In genomic region chr3:143970773-143971366, GRCh38 we compare ENCODE assay signal across 8 cellular contexts. TPM values are rescaled to one million over a fixed set of nuclear protein-coding genes. Genes with fewer than 3 reads are reported as not detected.
A peak's percentile ranks its signal among the peaks of the same experiment; 100 is the strongest.
DNase-seq lines count a peak whose midpoint lies in the region; ATAC-seq and TF ChIP-seq lines count a peak whose summit lies in the region.

No MANE protein-coding gene starts in this region.

- DNase-seq in BE2C (peak; percentile 66), RKO (ENCODE audit: low spot score) (peak; percentile 78), head of caudate nucleus (peak in 41 of 42 donors; percentile 7 to 75 (median 51)), ovary (peak; percentile 46 to 72 (median 65)), tibial nerve (ENCODE audit: low spot score in 2 of 2) (peak in 1 of 2 donors; percentile 18)
- peak; percentile 57 for DNase-seq in activated naive CD4-positive, alpha-beta T cell treated with anti-CD3 and anti-CD28 coated beads for 36 hours

- peak overlapping the region; percentile 90 to 98 for H3K27ac ChIP-seq in ovary
- peak overlapping the region; percentile 94 to 100 (median 96) for H3K27ac ChIP-seq in tibial nerve

- H3K4me3 Mint-ChIP-seq in activated naive CD4-positive, alpha-beta T cell treated with anti-CD3 and anti-CD28 coated beads for 36 hours, result peak overlapping the region; percentile 94

- H3K27me3 ChIP-seq in BE2C (peaks cover 47% of the 10 kb centered on the region), ovary (no peaks in the 10 kb centered on the region), tibial nerve (no peaks in the 10 kb centered on the region)

- no peak for TF ChIP-seq POLR2A in ovary (IDR thresholded peaks at IDR 0.05)
- TF ChIP-seq POLR2A in tibial nerve (IDR thresholded peaks at IDR 0.05), result peak; percentile 13 to 18

- H3K36me3 Mint-ChIP-seq in activated naive CD4-positive, alpha-beta T cell treated with anti-CD3 and anti-CD28 coated beads for 36 hours (ENCODE audit: low read depth), result no peaks in the 10 kb centered on the region

- intact Hi-C loops in activated naive CD4-positive, alpha-beta T cell treated with anti-CD3 and anti-CD28 coated beads for 36 hours (cut with micrococcal nuclease), result loop anchor here (1.0 to 10.0 kb wide), 13 partner anchors 62 to 1826 kb away; partner anchors contain the start of genes CHST2, SLC9A9, TFDP2 and TRPC1
- intact Hi-C loops in head of caudate nucleus (cut with DNase I) (loop anchor here (5.0 kb wide), 1 partner anchor 61 kb away; no protein-coding TSS in a partner anchor), ovary (cut with DNase I) (no loop called here)

- ATAC-seq in GM19328 (IDR thresholded peaks at IDR 0.05; ENCODE audit: unreplicated experiment) (peak; percentile 16), HG03439 (IDR thresholded peaks at IDR 0.05; ENCODE audit: unreplicated experiment) (peak; percentile 26)

- H3K4me3 ChIP-seq in BE2C (ENCODE audit: low read depth, low read length), result peak overlapping the region; percentile 72
- peak overlapping the region; percentile 91 for H3K4me3 ChIP-seq in ovary
- H3K4me3 ChIP-seq in tibial nerve, result peak overlapping the region; percentile 69 to 98 (median 88)

- no peaks in the 10 kb centered on the region for H3K9me3 ChIP-seq in BE2C
- no peaks in the 10 kb centered on the region for H3K9me3 ChIP-seq in ovary
- H3K9me3 ChIP-seq in tibial nerve, result no peaks in the 10 kb centered on the region

- no peaks in the 10 kb centered on the region for H3K9me3 Mint-ChIP-seq in activated naive CD4-positive, alpha-beta T cell treated with anti-CD3 and anti-CD28 coated beads for 36 hours

- peak overlapping the region; percentile 92 for H3K27ac Mint-ChIP-seq in activated naive CD4-positive, alpha-beta T cell treated with anti-CD3 and anti-CD28 coated beads for 36 hours

- no peak for TF ChIP-seq CTCF in BE2C (IDR thresholded peaks at IDR 0.05; ENCODE audit: low read depth, low read length)
- peak in 2 of 3 donors; percentile 18 to 28 for TF ChIP-seq CTCF in ovary (IDR thresholded peaks at IDR 0.05)
- TF ChIP-seq CTCF in tibial nerve (IDR thresholded peaks at IDR 0.05), result peak in 1 of 5 experiments; percentile 34

- WGBS in ovary, 3 donors, result 0 to 1% (median 0%) methylated on average over 37 of the region's 37 CpGs
- 0% methylated on average over 24 to 37 of the region's 37 CpGs for WGBS in tibial nerve, 2 donors

- peaks cover 13% of the 10 kb centered on the region for H3K4me1 Mint-ChIP-seq in activated naive CD4-positive, alpha-beta T cell treated with anti-CD3 and anti-CD28 coated beads for 36 hours (ENCODE audit: low read depth)

- H3K4me1 ChIP-seq in BE2C (no peaks in the 10 kb centered on the region), ovary (ENCODE audit: insufficient read depth) (no peaks in the 10 kb centered on the region), tibial nerve (peaks cover 0 to 30% (median 8%) of the 10 kb centered on the region in 4 donors)

- CTCF ChIA-PET in activated naive CD4-positive, alpha-beta T cell treated with anti-CD3 and anti-CD28 coated beads for 36 hours (lab: Charles Lee), result interaction anchor here (0.6 to 2.0 kb wide), 9 partner anchors 9 to 969 kb away, joined by 3 to 6 read pairs (median 4); no protein-coding TSS in a partner anchor

- TF ChIP-seq EP300 in ovary (IDR thresholded peaks at IDR 0.05), result no peak
- peak in 1 of 2 donors; percentile 3 for TF ChIP-seq EP300 in tibial nerve (IDR thresholded peaks at IDR 0.05)

- no peaks in the 10 kb centered on the region for H3K36me3 ChIP-seq in BE2C
- no peaks in the 10 kb centered on the region for H3K36me3 ChIP-seq in ovary
- no peaks in the 10 kb centered on the region for H3K36me3 ChIP-seq in tibial nerve

- peaks cover 3% of the 10 kb centered on the region for H3K27me3 Mint-ChIP-seq in activated naive CD4-positive, alpha-beta T cell treated with anti-CD3 and anti-CD28 coated beads for 36 hours (ENCODE audit: low read depth)

RNA-seq across cellular contexts. Expression of gene DIPK2A, which starts 0.8 kb away (rescaled TPM):
- polyA plus RNA-seq in BE2C (2012; ENCODE audit: insufficient read depth, insufficient read length, low read depth), result 0.42 TPM
- total RNA-seq in activated naive CD4-positive, alpha-beta T cell treated with anti-CD3 and anti-CD28 coated beads for 36 hours, result 1 to 10 TPM; 5.6 to 6.3 TPM
- total RNA-seq in ovary, result 10 to 100 TPM; 22.1 to 50.2 (median 30.7) TPM
- polyA plus RNA-seq in ovary, result 10 to 100 TPM; 17.6 to 36.6 TPM
- 10 to 100 TPM; 24.7 to 42.2 (median 34.2) TPM for total RNA-seq in tibial nerve

Comparison
In these comparisons a context has a peak if more than half of its experiments do, and no peak if none do; other contexts are left out.
1. intact Hi-C loops: an anchor here in activated naive CD4-positive, alpha-beta T cell treated with anti-CD3 and anti-CD28 coated beads for 36 hours (1.0 to 10.0 kb wide) and head of caudate nucleus (5.0 kb wide); none called in ovary.